ENCODE assay signal across 1 cellular context in the genomic region with DNA sequence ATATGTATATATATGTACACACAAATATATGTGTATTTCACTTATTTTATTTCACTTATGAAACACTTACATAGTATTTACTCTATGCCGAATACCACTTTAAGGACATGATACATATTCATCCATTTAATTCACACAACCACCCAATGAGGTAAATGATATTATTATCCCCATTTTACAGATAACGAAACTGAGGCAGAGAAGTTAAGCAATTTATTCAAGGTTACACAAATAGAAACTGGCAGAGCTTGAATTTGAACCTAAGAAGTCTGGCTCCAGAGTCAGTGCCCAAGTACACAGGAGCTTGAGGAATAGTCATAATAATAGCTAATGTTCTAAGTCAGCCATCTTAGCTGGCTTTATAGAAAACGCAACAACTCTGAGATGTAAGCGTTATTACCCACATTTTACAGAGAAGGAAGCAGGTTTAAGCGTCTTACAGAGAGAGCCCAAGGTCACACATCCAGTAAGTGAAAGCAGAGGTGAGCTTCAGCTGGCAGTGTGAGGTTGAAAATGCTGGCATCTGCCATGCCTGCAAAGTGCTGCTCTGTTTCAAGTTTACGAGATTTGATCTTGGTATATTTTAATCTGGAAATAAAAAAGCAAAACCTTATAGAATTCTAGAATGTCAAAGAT.
TF ChIP-seq lines count a peak whose summit lies in the region.

No MANE protein-coding gene starts in this region.

TF ChIP-seq in GM12878, 131 proteins besides CTCF, POLR2A, EP300 and RAD21 (continued from another document):
- TF ChIP-seq PAX5 (IDR thresholded peaks at IDR 0.05; ENCODE audit: borderline replicate concordance, low read depth, low read length), result no peak
- TF ChIP-seq ZNF217 (IDR thresholded peaks at IDR 0.05), result peak; percentile 84
- no peak for TF ChIP-seq RBBP5 (conservative IDR thresholded peaks at IDR 0.05)
- no peak for TF ChIP-seq JUND (IDR thresholded peaks at IDR 0.05; ENCODE audit: low read depth, low read length)
- no peak for TF ChIP-seq LARP7 (IDR thresholded peaks at IDR 0.05)
- TF ChIP-seq CHD1 (IDR thresholded peaks at IDR 0.05; ENCODE audit: low read depth, low read length), result no peak
- TF ChIP-seq, protein P1, sequence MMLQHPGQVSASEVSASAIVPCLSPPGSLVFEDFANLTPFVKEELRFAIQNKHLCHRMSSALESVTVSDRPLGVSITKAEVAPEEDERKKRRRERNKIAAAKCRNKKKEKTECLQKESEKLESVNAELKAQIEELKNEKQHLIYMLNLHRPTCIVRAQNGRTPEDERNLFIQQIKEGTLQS (IDR thresholded peaks at IDR 0.05; ENCODE audit: borderline replicate concordance, extremely low read depth, low read depth, low read length), result no peak
- no peak for TF ChIP-seq RUNX3 (IDR thresholded peaks at IDR 0.05; ENCODE audit: low read length)
- no peak for TF ChIP-seq WRNIP1 (IDR thresholded peaks at IDR 0.05; ENCODE audit: borderline replicate concordance, low read depth, low read length)
- TF ChIP-seq STAT3 (IDR thresholded peaks at IDR 0.05; ENCODE audit: low read depth, low read length), result no peak
- TF ChIP-seq, protein P2, sequence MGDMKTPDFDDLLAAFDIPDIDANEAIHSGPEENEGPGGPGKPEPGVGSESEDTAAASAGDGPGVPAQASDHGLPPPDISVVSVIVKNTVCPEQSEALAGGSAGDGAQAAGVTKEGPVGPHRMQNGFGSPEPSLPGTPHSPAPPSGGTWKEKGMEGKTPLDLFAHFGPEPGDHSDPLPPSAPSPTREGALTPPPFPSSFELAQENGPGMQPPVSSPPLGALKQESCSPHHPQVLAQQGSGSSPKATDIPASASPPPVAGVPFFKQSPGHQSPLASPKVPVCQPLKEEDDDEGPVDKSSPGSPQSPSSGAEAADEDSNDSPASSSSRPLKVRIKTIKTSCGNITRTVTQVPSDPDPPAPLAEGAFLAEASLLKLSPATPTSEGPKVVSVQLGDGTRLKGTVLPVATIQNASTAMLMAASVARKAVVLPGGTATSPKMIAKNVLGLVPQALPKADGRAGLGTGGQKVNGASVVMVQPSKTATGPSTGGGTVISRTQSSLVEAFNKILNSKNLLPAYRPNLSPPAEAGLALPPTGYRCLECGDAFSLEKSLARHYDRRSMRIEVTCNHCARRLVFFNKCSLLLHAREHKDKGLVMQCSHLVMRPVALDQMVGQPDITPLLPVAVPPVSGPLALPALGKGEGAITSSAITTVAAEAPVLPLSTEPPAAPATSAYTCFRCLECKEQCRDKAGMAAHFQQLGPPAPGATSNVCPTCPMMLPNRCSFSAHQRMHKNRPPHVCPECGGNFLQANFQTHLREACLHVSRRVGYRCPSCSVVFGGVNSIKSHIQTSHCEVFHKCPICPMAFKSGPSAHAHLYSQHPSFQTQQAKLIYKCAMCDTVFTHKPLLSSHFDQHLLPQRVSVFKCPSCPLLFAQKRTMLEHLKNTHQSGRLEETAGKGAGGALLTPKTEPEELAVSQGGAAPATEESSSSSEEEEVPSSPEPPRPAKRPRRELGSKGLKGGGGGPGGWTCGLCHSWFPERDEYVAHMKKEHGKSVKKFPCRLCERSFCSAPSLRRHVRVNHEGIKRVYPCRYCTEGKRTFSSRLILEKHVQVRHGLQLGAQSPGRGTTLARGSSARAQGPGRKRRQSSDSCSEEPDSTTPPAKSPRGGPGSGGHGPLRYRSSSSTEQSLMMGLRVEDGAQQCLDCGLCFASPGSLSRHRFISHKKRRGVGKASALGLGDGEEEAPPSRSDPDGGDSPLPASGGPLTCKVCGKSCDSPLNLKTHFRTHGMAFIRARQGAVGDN (IDR thresholded peaks at IDR 0.05), result no peak
- TF ChIP-seq TBL1XR1 (IDR thresholded peaks at IDR 0.05; ENCODE audit: low read depth, low read length), result no peak
